ENCODE assay signal across 19 cellular contexts in the genomic region with DNA sequence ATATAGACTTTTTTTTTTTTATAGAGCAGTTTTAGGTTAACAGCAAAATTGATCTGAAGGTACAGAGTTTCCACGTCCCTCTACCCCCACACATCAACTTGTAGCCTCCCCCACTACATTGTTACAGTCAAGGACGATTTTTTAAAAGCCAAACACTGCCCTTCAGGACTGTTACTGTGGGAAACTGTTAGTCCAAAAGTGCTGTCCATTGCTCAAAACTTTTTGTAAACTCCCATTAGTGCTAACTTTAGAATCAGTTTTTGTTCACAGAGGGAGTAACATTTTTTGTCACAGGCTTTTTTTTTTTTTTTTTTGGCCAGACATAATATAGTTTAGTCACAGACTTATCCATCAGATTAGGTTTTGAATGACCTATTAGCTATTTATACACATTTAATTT. TPM values are rescaled to one million over a fixed set of nuclear protein-coding genes. Genes with fewer than 3 reads are reported as not detected.
"Had no signal": no experiment of that assay in that cellular context is flagged by ENCODE, and none has a peak within 500 bp of the region (broad histone marks: within the 10 kb centered on the region; RNA-seq: fewer than 3 reads in every experiment).

No MANE protein-coding gene starts in this region.

- H3K4me3 ChIP-seq: coronary artery, esophagus muscularis mucosa, lower lobe of right lung, prostate gland, thyroid gland had no signal

- H3K27me3 Mint-ChIP-seq: activated CD4-positive, alpha-beta memory T cell treated with anti-CD3 and anti-CD28 coated beads, Interleukin-2, amount 10 ng/mL, durations not matched to agents 7 days and 5 days; activated naive CD4-positive, alpha-beta T cell treated with anti-CD3 and anti-CD28 coated beads, Interleukin-2, amount 50 U/mL, for 24 hours; naive thymus-derived CD8-positive, alpha-beta T cell had no signal

- ATAC-seq: activated T-cell treated with anti-CD3 and anti-CD28 coated beads, Interleukin-2, amount 50 U/mL, for 4 hours; lower lobe of right lung; naive thymus-derived CD8-positive, alpha-beta T cell; right cardiac atrium; WTC11 had no signal

- H3K27ac ChIP-seq: esophagus muscularis mucosa, lower lobe of right lung, prostate gland, thyroid gland had no signal

- H3K4me1 Mint-ChIP-seq: mesothelial cell of epicardium, WTC11 had no signal

- H3K4me1 ChIP-seq: lower lobe of right lung, prostate gland, thyroid gland had no signal

- H3K9me3 Mint-ChIP-seq: activated CD4-positive, alpha-beta memory T cell treated with anti-CD3 and anti-CD28 coated beads, Interleukin-2, amount 10 ng/mL, durations not matched to agents 7 days and 5 days; activated naive CD4-positive, alpha-beta T cell treated with anti-CD3 and anti-CD28 coated beads, Interleukin-2, amount 50 U/mL, for 24 hours; activated T-cell treated with anti-CD3 and anti-CD28 coated beads, Interleukin-2, amount 50 U/mL, for 4 hours; immature natural killer cell; mesothelial cell of epicardium; naive thymus-derived CD8-positive, alpha-beta T cell; WTC11 had no signal

- DNase-seq: activated CD4-positive, alpha-beta memory T cell treated with anti-CD3 and anti-CD28 coated beads, Interleukin-2, amount 10 ng/mL, durations not matched to agents 7 days and 5 days; activated CD4-positive, alpha-beta T cell treated with anti-CD3 and anti-CD28 coated beads for 4 hours; activated effector memory CD4-positive, alpha-beta T cell treated with anti-CD3 and anti-CD28 coated beads, Interleukin-2, amount 50 U/mL, for 16 hours; activated T-cell treated with anti-CD3 and anti-CD28 coated beads, Interleukin-2, amount 50 U/mL, for 4 hours; effector CD4-positive, alpha-beta T cell; head of caudate nucleus; immature natural killer cell; lower lobe of right lung; naive thymus-derived CD8-positive, alpha-beta T cell; right cardiac atrium; stimulated activated CD4-positive, alpha-beta T cell treated with anti-CD3 and anti-CD28 coated beads, Interleukin-1b, Interleukin-23, amount 100 ng/mL, for 48 hours; SW 1271; thyroid gland had no signal

- H3K27ac Mint-ChIP-seq: activated naive CD4-positive, alpha-beta T cell treated with anti-CD3 and anti-CD28 coated beads, Interleukin-2, amount 50 U/mL, for 24 hours; immature natural killer cell had no signal

- H3K9me3 ChIP-seq: esophagus muscularis mucosa, lower lobe of right lung, prostate gland, thyroid gland had no signal

- H3K4me3 Mint-ChIP-seq: activated CD4-positive, alpha-beta memory T cell treated with anti-CD3 and anti-CD28 coated beads, Interleukin-2, amount 10 ng/mL, durations not matched to agents 7 days and 5 days; activated naive CD4-positive, alpha-beta T cell treated with anti-CD3 and anti-CD28 coated beads, Interleukin-2, amount 50 U/mL, for 24 hours; activated T-cell treated with anti-CD3 and anti-CD28 coated beads, Interleukin-2, amount 50 U/mL, for 4 hours; immature natural killer cell; mesothelial cell of epicardium; naive thymus-derived CD8-positive, alpha-beta T cell; WTC11 had no signal

- H3K27me3 ChIP-seq: esophagus muscularis mucosa, thyroid gland had no signal

RNA-seq across cellular contexts. Expression of gene MOCOS, which starts 33.5 kb away (rescaled TPM):
- polyA plus RNA-seq: immature natural killer cell; naive thymus-derived CD8-positive, alpha-beta T cell had no signal
